Comparison of ENCODE assay signal across 27 cellular contexts in the genomic region with DNA sequence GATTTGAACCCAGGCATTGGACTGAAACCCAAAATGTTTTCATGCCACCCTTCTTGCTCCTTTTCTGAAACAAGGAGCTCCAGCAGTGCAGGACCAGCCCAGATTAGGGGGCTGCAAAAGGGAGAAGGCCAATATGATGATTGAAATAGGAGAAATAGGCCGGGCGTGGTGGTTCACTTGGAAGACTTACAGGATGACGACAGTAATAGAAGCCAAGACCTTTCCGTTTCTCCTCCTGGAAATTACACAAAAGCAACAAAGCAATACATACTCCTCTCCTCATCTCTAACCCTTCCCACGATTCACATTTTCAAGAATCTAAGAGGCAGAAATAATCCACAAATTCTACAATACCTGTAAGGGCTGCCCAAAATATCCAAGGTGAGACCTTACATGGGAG.
A peak's percentile ranks its signal among the peaks of the same experiment; 100 is the strongest.
DNase-seq lines count a peak whose midpoint lies in the region; ATAC-seq, FAIRE-seq and TF ChIP-seq lines count a peak whose summit lies in the region.
"Had no signal": no experiment of that assay in that cellular context is flagged by ENCODE, and none has a peak within 500 bp of the region (broad histone marks: within the 10 kb centered on the region; RNA-seq: fewer than 3 reads in every experiment).

No MANE protein-coding gene starts in this region.

- no peaks in the 10 kb centered on the region for H3K4me1 Mint-ChIP-seq in stimulated activated naive CD8-positive, alpha-beta T cell treated with anti-CD3 and anti-CD28 coated beads, Interleukin-15, amount 100 ng/mL, for 72 hours
- H3K4me1 Mint-ChIP-seq: CD14-positive monocyte; CD4-positive, alpha-beta memory T cell; CD4-positive, CD25-positive, alpha-beta regulatory T cell; CD8-positive, alpha-beta memory T cell had no signal

- FAIRE-seq in endothelial cell of umbilical vein (lab: Jason Lieb, UNC) = no peak
- FAIRE-seq: A549, GM12878, GM12892, GM18507 had no signal

- ATAC-seq in SK-N-SH treated with all-trans-retinoic acid at 6 μM for 48 hours = no peak
- no peak for ATAC-seq in stimulated activated naive CD8-positive, alpha-beta T cell treated with anti-CD3 and anti-CD28 coated beads, Interleukin-15, amount 100 ng/mL, for 72 hours
- ATAC-seq: A549, GM12878 had no signal

- intact Hi-C loops in endothelial cell of umbilical vein (cut with micrococcal nuclease) = loop anchor here (1.0 kb wide), 1 partner anchor 11 kb away; no protein-coding TSS in a partner anchor

- H3K9me1 ChIP-seq in endothelial cell of umbilical vein (replicated peaks; ENCODE audit: control insufficient read depth, extremely low read depth, insufficient read depth, low read length) = no peaks in the 10 kb centered on the region

- no peak overlapping the region for H3K4me3 Mint-ChIP-seq in stimulated activated naive CD8-positive, alpha-beta T cell treated with anti-CD3 and anti-CD28 coated beads, Interleukin-15, amount 100 ng/mL, for 72 hours
- H3K4me3 Mint-ChIP-seq: CD14-positive monocyte; CD4-positive, alpha-beta memory T cell; CD4-positive, CD25-positive, alpha-beta regulatory T cell; CD8-positive, alpha-beta memory T cell had no signal

- TF ChIP-seq POLR2A in endothelial cell of umbilical vein (IDR thresholded peaks at IDR 0.05; ENCODE audit: low read depth, low read length) = no peak

- H3K36me3 ChIP-seq in SK-N-SH (replicated peaks in 1 of 2; ENCODE audit: control insufficient read depth in 1 of 2, insufficient read depth in 2 of 2, low read length in 1 of 2) (no peaks in the 10 kb centered on the region), endothelial cell of umbilical vein (ENCODE audit: control insufficient read depth in 2 of 2, extremely low read depth in 1 of 2, insufficient read depth in 2 of 2, low read length in 2 of 2) (no peaks in the 10 kb centered on the region)
- H3K36me3 ChIP-seq: BE2C, BLaER1 had no signal

- no peaks in the 10 kb centered on the region for H3K27me3 Mint-ChIP-seq in stimulated activated naive CD8-positive, alpha-beta T cell treated with anti-CD3 and anti-CD28 coated beads, Interleukin-15, amount 100 ng/mL, for 72 hours
- H3K27me3 Mint-ChIP-seq: CD4-positive, alpha-beta memory T cell; CD4-positive, CD25-positive, alpha-beta regulatory T cell had no signal

- no peaks in the 10 kb centered on the region for H3K9me2 ChIP-seq in SK-N-SH

- H3K9ac ChIP-seq in SK-N-SH (no peak overlapping the region), endothelial cell of umbilical vein (replicated peaks; ENCODE audit: extremely low read depth, insufficient read depth, low read length) (peak overlapping the region; percentile 14)
- H3K9ac ChIP-seq: BLaER1 had no signal

- CTCF ChIA-PET in SK-N-SH (lab: Yijun Ruan, JAX) (no interaction called here), endothelial cell of umbilical vein (lab: Charles Lee) (interaction anchor here (2.1 kb wide), 1 partner anchor 11 kb away, joined by 10 read pairs; no protein-coding TSS in a partner anchor)

- H3K9me3 Mint-ChIP-seq in stimulated activated naive CD8-positive, alpha-beta T cell treated with anti-CD3 and anti-CD28 coated beads, Interleukin-15, amount 100 ng/mL, for 72 hours = peaks cover 0 to 13% of the 10 kb centered on the region in 2 donors

- H2AFZ ChIP-seq in SK-N-SH (ENCODE audit: low read depth) (no peak overlapping the region), endothelial cell of umbilical vein (ENCODE audit: low read depth, low read length) (peak overlapping the region; percentile 98)

- no peaks in the 10 kb centered on the region for H4K20me1 ChIP-seq in SK-N-SH (ENCODE audit: insufficient read depth)
- H4K20me1 ChIP-seq in endothelial cell of umbilical vein (replicated peaks; ENCODE audit: control insufficient read depth, extremely low read depth, insufficient read depth, low read length) = no peaks in the 10 kb centered on the region
- H4K20me1 ChIP-seq: BLaER1 had no signal

- BruUV-seq in endothelial cell of umbilical vein (replicated peaks; lab: Mats Ljungman, UMichigan) = no TSS peak

- no peaks in the 10 kb centered on the region for H3F3A ChIP-seq in SK-N-SH (replicated peaks; ENCODE audit: insufficient read depth)

- dilution Hi-C loops in endothelial cell of umbilical vein (cut with MboI; ENCODE audit: extremely low pct_ligation_motif_present, low sequenced_read_pairs) = no loop called here

- DNase-seq in SK-N-SH (no peak), endothelial cell of umbilical vein (ENCODE audit: low read depth, low spot score) (peak; percentile 51), fibroblast of the aortic adventitia (ENCODE audit: low read depth) (peak; percentile 68), NCI-H226 (no peak)
- no peak for DNase-seq in activated CD4-positive, alpha-beta T cell treated with anti-CD3 and anti-CD28 coated beads for 4 hours
- DNase-seq in stimulated activated naive CD8-positive, alpha-beta T cell treated with anti-CD3 and anti-CD28 coated beads, Interleukin-15, amount 100 ng/mL, for 72 hours = no peak
- DNase-seq: ACHN; BE2C; C1 segment of cervical spinal cord; CD4-positive, alpha-beta memory T cell; CD4-positive, CD25-positive, alpha-beta regulatory T cell; CD8-positive, alpha-beta memory T cell; COR-L47; DMS 273 treated with DMSO at 0.1 percent for 48 hours; DMS153; DMS53; DMS79; DND-41; GDM1 had no signal

- peak overlapping the region in 1 of 2 donors; percentile 68 for H3K27ac Mint-ChIP-seq in stimulated activated naive CD8-positive, alpha-beta T cell treated with anti-CD3 and anti-CD28 coated beads, Interleukin-15, amount 100 ng/mL, for 72 hours
- H3K27ac Mint-ChIP-seq: CD14-positive monocyte; CD4-positive, alpha-beta memory T cell; CD4-positive, CD25-positive, alpha-beta regulatory T cell; CD8-positive, alpha-beta memory T cell had no signal

- H3K4me1 ChIP-seq in SK-N-SH (ENCODE audit: control insufficient read depth in 1 of 2, insufficient read depth in 2 of 2, low read depth in 1 of 2, low read length in 1 of 2) (no peaks in the 10 kb centered on the region; a peak in 1 of 4 replicates), endothelial cell of umbilical vein (ENCODE audit: control insufficient read depth, extremely low read depth, insufficient read depth, low read length) (peaks cover 18% of the 10 kb centered on the region)
- H3K4me1 ChIP-seq: A549, BE2C, BLaER1 had no signal

- TF ChIP-seq CTCF in SK-N-SH (IDR thresholded peaks at IDR 0.05) = no peak
- TF ChIP-seq CTCF in endothelial cell of umbilical vein (IDR thresholded peaks at IDR 0.05; ENCODE audit: extremely low read depth in 1 of 2, insufficient read depth in 1 of 2, low read depth in 1 of 2, low read length in 2 of 2) = no peak
- no peak for TF ChIP-seq CTCF in fibroblast of the aortic adventitia (IDR thresholded peaks at IDR 0.05; ENCODE audit: insufficient read depth, low read length)

- POLR2A ChIA-PET in SK-N-SH (lab: Yijun Ruan, JAX) (no interaction called here), endothelial cell of umbilical vein (lab: Charles Lee) (no interaction called here)

- H3K79me2 ChIP-seq in SK-N-SH (ENCODE audit: insufficient read depth) = no peaks in the 10 kb centered on the region
- H3K79me2 ChIP-seq in endothelial cell of umbilical vein (ENCODE audit: control insufficient read depth, insufficient read depth, low read length) = no peaks in the 10 kb centered on the region

- WGBS in SK-N-SH (ENCODE audit: low lambda C conversion rate) = 47% methylated on average over 5 of the region's 5 CpGs

- H3K4me3 ChIP-seq in SK-N-SH (ENCODE audit: low read depth in 2 of 2, low read length in 1 of 2) (no peak overlapping the region), endothelial cell of umbilical vein (replicated peaks in 1 of 3; ENCODE audit: insufficient read depth in 1 of 3, low read depth in 1 of 3, low read length in 3 of 3) (no peak overlapping the region), fibroblast of the aortic adventitia (ENCODE audit: low read depth, low read length) (no peak overlapping the region)
- H3K4me3 ChIP-seq: A549, BLaER1, GM12878 had no signal

- H3K27ac ChIP-seq in SK-N-SH (ENCODE audit: low read depth in 2 of 2, low read length in 1 of 2) (no peak overlapping the region), endothelial cell of umbilical vein (ENCODE audit: insufficient read depth, low read depth, low read length) (peak overlapping the region; percentile 92)
- H3K27ac ChIP-seq: 22Rv1, A549, BLaER1 had no signal

- peak overlapping the region; percentile 27; the same call in 1 of the 2 replicates for H3K4me2 ChIP-seq in SK-N-SH
- H3K4me2 ChIP-seq in endothelial cell of umbilical vein (ENCODE audit: insufficient read depth, low read length) = peak overlapping the region; percentile 31
- H3K4me2 ChIP-seq: A549, BLaER1 had no signal

- H3K27me3 ChIP-seq in SK-N-SH (ENCODE audit: insufficient read depth) = no peaks in the 10 kb centered on the region
- no peaks in the 10 kb centered on the region for H3K27me3 ChIP-seq in endothelial cell of umbilical vein (ENCODE audit: control insufficient read depth in 2 of 2, insufficient read depth in 2 of 2, low read length in 2 of 2)
- H3K27me3 ChIP-seq: BE2C, BLaER1 had no signal

- no peaks in the 10 kb centered on the region for H3K9me3 ChIP-seq in SK-N-SH
- no peaks in the 10 kb centered on the region for H3K9me3 ChIP-seq in endothelial cell of umbilical vein (replicated peaks; ENCODE audit: control insufficient read depth, insufficient read depth, low read length)
- H3K9me3 ChIP-seq: BE2C had no signal

- no peak for TF ChIP-seq RAD21 in SK-N-SH (IDR thresholded peaks at IDR 0.05; ENCODE audit: low read length)

- TF ChIP-seq EP300 in SK-N-SH (IDR thresholded peaks at IDR 0.05; ENCODE audit: borderline replicate concordance in 1 of 2, low read depth in 1 of 2, low read length in 1 of 2) = no peak

TF ChIP-seq in SK-N-SH, 30 proteins besides CTCF, POLR2A, EP300 and RAD21:
- TF ChIP-seq FOXJ3 (CRISPR knock-in tag; IDR thresholded peaks at IDR 0.05) (no peak), TCF12 (IDR thresholded peaks at IDR 0.05) (no peak), FOXM1 (IDR thresholded peaks at IDR 0.05; ENCODE audit: low read depth) (no peak)

TF ChIP-seq in endothelial cell of umbilical vein, 7 proteins besides CTCF, POLR2A, EP300 and RAD21:
- TF ChIP-seq JUN (IDR thresholded peaks at IDR 0.05; ENCODE audit: borderline replicate concordance, insufficient read depth, insufficient read length, low read depth) (no peak), FOS (IDR thresholded peaks at IDR 0.05; ENCODE audit: borderline replicate concordance, insufficient read depth, low read length) (no peak)
TF ChIP-seq in endothelial cell of umbilical vein: peak in this region for 0.

Comparison
In these comparisons a context has a peak if more than half of its experiments do, and no peak if none do; other contexts are left out.
1. DNase-seq: peak in endothelial cell of umbilical vein (single experiment) and fibroblast of the aortic adventitia (single experiment); none in SK-N-SH (single experiment), NCI-H226 (single experiment), activated CD4-positive, alpha-beta T cell treated with anti-CD3 and anti-CD28 coated beads for 4 hours (0 of 2) and stimulated activated naive CD8-positive, alpha-beta T cell treated with anti-CD3 and anti-CD28 coated beads, Interleukin-15, amount 100 ng/mL, for 72 hours (0 of 2).